Comparison of ENCODE assay signal across 23 cellular contexts in genomic region chr1:219372916-219373615, GRCh38.
DNase-seq lines count a peak whose midpoint lies in the region; ATAC-seq, FAIRE-seq and TF ChIP-seq lines count a peak whose summit lies in the region.
"Had no signal": no experiment of that assay in that cellular context is flagged by ENCODE, and none has a peak within 500 bp of the region (broad histone marks: within the 10 kb centered on the region; RNA-seq: fewer than 3 reads in every experiment).

No MANE protein-coding gene starts in this region.

- TF ChIP-seq CTCF in coronary artery (IDR thresholded peaks at IDR 0.05) = no peak

- no peak overlapping the region for H4K91ac ChIP-seq in trophoblast cell (ENCODE audit: low read depth, low read length)

- H3K9ac ChIP-seq in trophoblast cell (ENCODE audit: low read length) = no peak overlapping the region
- H3K9ac ChIP-seq: BLaER1 treated with 17β-estradiol and CSF1 and Interleukin-3, amounts not matched to agents 10 nM and 100 nM had no signal

- no peak overlapping the region for H4K12ac ChIP-seq in trophoblast cell (ENCODE audit: low read depth, low read length)

- no peaks in the 10 kb centered on the region for H3K79me1 ChIP-seq in trophoblast cell (ENCODE audit: low read length)

- H3K14ac ChIP-seq in trophoblast cell (ENCODE audit: low read length) = no peak overlapping the region

- no peaks in the 10 kb centered on the region for H3K79me2 ChIP-seq in trophoblast cell (ENCODE audit: control insufficient read depth, insufficient read depth, low read length, poor library complexity)

- no peak overlapping the region for H3K4me3 ChIP-seq in trophoblast cell (ENCODE audit: low read depth, low read length)
- H3K4me3 ChIP-seq in coronary artery = no peak overlapping the region
- H3K4me3 ChIP-seq: BLaER1 treated with 17β-estradiol and CSF1 and Interleukin-3, amounts not matched to agents 10 nM and 100 nM; MG63; SJCRH30 had no signal

- no peaks in the 10 kb centered on the region for H3K36me3 ChIP-seq in trophoblast cell (ENCODE audit: control insufficient read depth in 1 of 2, insufficient read depth in 2 of 2, low read length in 2 of 2)
- H3K36me3 ChIP-seq: BLaER1 treated with 17β-estradiol and CSF1 and Interleukin-3, amounts not matched to agents 10 nM and 100 nM; MG63; SJCRH30 had no signal

- no peaks in the 10 kb centered on the region for H3K9me3 Mint-ChIP-seq in activated T-cell treated with anti-CD3 and anti-CD28 coated beads, Interleukin-2, amount 50 U/mL, for 72 hours

- no peak overlapping the region for H2BK12ac ChIP-seq in trophoblast cell (ENCODE audit: low read length)

- WGBS in trophoblast cell (ENCODE audit: extremely low coverage, insufficient coverage, insufficient read length) = no CpG with 5 or more reads among the region's 6 CpGs

- no peak overlapping the region for H2BK5ac ChIP-seq in trophoblast cell (ENCODE audit: low read depth, low read length, poor library complexity)

- no peak overlapping the region for H2AK5ac ChIP-seq in trophoblast cell (ENCODE audit: low read length)

- H3K27ac ChIP-seq in trophoblast cell (ENCODE audit: low read depth, low read length) = no peak overlapping the region
- H3K27ac ChIP-seq in coronary artery = no peak overlapping the region
- H3K27ac ChIP-seq: BLaER1 treated with 17β-estradiol and CSF1 and Interleukin-3, amounts not matched to agents 10 nM and 100 nM; SJCRH30 had no signal

- H3K36me3 Mint-ChIP-seq in activated T-cell treated with anti-CD3 and anti-CD28 coated beads, Interleukin-2, amount 50 U/mL, for 72 hours (ENCODE audit: insufficient read depth in 2 of 2) = no peaks in the 10 kb centered on the region
- H3K36me3 Mint-ChIP-seq: CD4-positive, alpha-beta memory T cell had no signal

- H3K4ac ChIP-seq in trophoblast cell (ENCODE audit: low read depth, low read length) = no peak overlapping the region

- H3K4me1 ChIP-seq in trophoblast cell (ENCODE audit: control insufficient read depth in 1 of 2, insufficient read depth in 2 of 2, low read length in 2 of 2) = no peaks in the 10 kb centered on the region
- H3K4me1 ChIP-seq: BLaER1 treated with 17β-estradiol and CSF1 and Interleukin-3, amounts not matched to agents 10 nM and 100 nM; SJCRH30 had no signal

- H3K4me2 ChIP-seq in trophoblast cell (ENCODE audit: low read length) = no peak overlapping the region
- H3K4me2 ChIP-seq: BLaER1 treated with 17β-estradiol and CSF1 and Interleukin-3, amounts not matched to agents 10 nM and 100 nM had no signal

- peak; percentile 30 for FAIRE-seq in H54 (lab: Jason Lieb, UNC)
- FAIRE-seq: RCC 7860 had no signal

- TF ChIP-seq POLR2A in H54 (IDR thresholded peaks at IDR 0.05; ENCODE audit: low read depth, low read length) = no peak

- no peak overlapping the region for H4K8ac ChIP-seq in trophoblast cell (ENCODE audit: low read depth, low read length)

- H2AFZ ChIP-seq in trophoblast cell (ENCODE audit: insufficient read depth, low read length, poor library complexity) = no peak overlapping the region

- ATAC-seq in SK-N-SH treated with all-trans-retinoic acid at 6 μM for 48 hours = peak; percentile 49
- no peak for ATAC-seq in activated T-cell treated with anti-CD3 and anti-CD28 coated beads, Interleukin-2, amount 50 U/mL, for 72 hours (replicated peaks in 1 of 2)
- ATAC-seq: T-helper 17 cell had no signal

- H3K9me3 ChIP-seq in trophoblast cell (ENCODE audit: insufficient read depth, low read depth, low read length) = no peaks in the 10 kb centered on the region
- H3K9me3 ChIP-seq: BLaER1 treated with 17β-estradiol and CSF1 and Interleukin-3, amounts not matched to agents 10 nM and 100 nM; MG63; SJCRH30 had no signal

- no peak overlapping the region for H3K27ac Mint-ChIP-seq in activated T-cell treated with anti-CD3 and anti-CD28 coated beads, Interleukin-2, amount 50 U/mL, for 72 hours
- H3K27ac Mint-ChIP-seq: CD4-positive, alpha-beta memory T cell; T-helper 17 cell had no signal

- H2BK120ac ChIP-seq in trophoblast cell (ENCODE audit: insufficient read depth, low read length, poor library complexity) = no peak overlapping the region

- H3K18ac ChIP-seq in trophoblast cell (ENCODE audit: low read length) = no peak overlapping the region

- H3K27me3 Mint-ChIP-seq in activated T-cell treated with anti-CD3 and anti-CD28 coated beads, Interleukin-2, amount 50 U/mL, for 72 hours (ENCODE audit: low read depth) = no peaks in the 10 kb centered on the region
- H3K27me3 Mint-ChIP-seq: CD4-positive, alpha-beta memory T cell; T-helper 17 cell had no signal

- DNase-seq in H54 (ENCODE audit: insufficient read length, low spot score) = no peak
- peak; percentile 28 for DNase-seq in NCI-H69 (lab: John Stamatoyannopoulos, UW)
- peak; percentile 6 to 68 for DNase-seq in trophoblast cell
- DNase-seq in activated T-cell treated with anti-CD3 and anti-CD28 coated beads, Interleukin-2, amount 50 U/mL, for 72 hours = no peak
- no peak for DNase-seq in coronary artery (ENCODE audit: low spot score)
- no peak for DNase-seq in stimulated activated naive CD4-positive, alpha-beta T cell (lab: John Stamatoyannopoulos, UW)
- DNase-seq: Calu3; CD4-positive, alpha-beta memory T cell; DMS79; H7; Kasumi-1; MG63; NCI-H1417; NCI-H1694 treated with DMSO at 0.1 percent for 48 hours; NCI-H2081 treated with DMSO at 0.1 percent for 48 hours; NCI-H510A; NCI-H748 treated with DMSO at 0.1 percent for 48 hours; SJCRH30; SW 1271; T-helper 17 cell had no signal

- H3K4me1 Mint-ChIP-seq in activated T-cell treated with anti-CD3 and anti-CD28 coated beads, Interleukin-2, amount 50 U/mL, for 72 hours (ENCODE audit: low read depth) = no peaks in the 10 kb centered on the region
- H3K4me1 Mint-ChIP-seq: CD4-positive, alpha-beta memory T cell; T-helper 17 cell had no signal

- no peaks in the 10 kb centered on the region for H3K27me3 ChIP-seq in trophoblast cell (ENCODE audit: insufficient read depth, low read length)
- H3K27me3 ChIP-seq: BLaER1 treated with 17β-estradiol and CSF1 and Interleukin-3, amounts not matched to agents 10 nM and 100 nM; MG63; SJCRH30 had no signal

- H3K4me3 Mint-ChIP-seq in activated T-cell treated with anti-CD3 and anti-CD28 coated beads, Interleukin-2, amount 50 U/mL, for 72 hours = no peak overlapping the region
- H3K4me3 Mint-ChIP-seq: CD4-positive, alpha-beta memory T cell; T-helper 17 cell had no signal

- no peak overlapping the region for H3K23ac ChIP-seq in trophoblast cell (ENCODE audit: low read length)

TF ChIP-seq in SK-N-SH treated with all-trans-retinoic acid at 6 μM for 48 hours, 23 proteins besides CTCF, POLR2A, EP300 and RAD21:
- TF ChIP-seq ZC3H10 (CRISPR knock-in tag; IDR thresholded peaks at IDR 0.05) = peak; percentile 37; the same call in 1 of the 2 replicates
- TF ChIP-seq BACH2 (CRISPR knock-in tag; IDR thresholded peaks at IDR 0.05; ENCODE audit: borderline replicate concordance) = no peak
- TF ChIP-seq ISL1 (CRISPR knock-in tag; IDR thresholded peaks at IDR 0.05) = peak; percentile 63

Comparison
In these comparisons a context has a peak if more than half of its experiments do, and no peak if none do; other contexts are left out.
1. DNase-seq: peak in NCI-H69 (single experiment) and trophoblast cell (2 of 2); none in H54 (single experiment), activated T-cell treated with anti-CD3 and anti-CD28 coated beads, Interleukin-2, amount 50 U/mL, for 72 hours (0 of 2), coronary artery (single experiment) and stimulated activated naive CD4-positive, alpha-beta T cell (0 of 6).